ENCODE assay signal across 18 cellular contexts in the genomic region with DNA sequence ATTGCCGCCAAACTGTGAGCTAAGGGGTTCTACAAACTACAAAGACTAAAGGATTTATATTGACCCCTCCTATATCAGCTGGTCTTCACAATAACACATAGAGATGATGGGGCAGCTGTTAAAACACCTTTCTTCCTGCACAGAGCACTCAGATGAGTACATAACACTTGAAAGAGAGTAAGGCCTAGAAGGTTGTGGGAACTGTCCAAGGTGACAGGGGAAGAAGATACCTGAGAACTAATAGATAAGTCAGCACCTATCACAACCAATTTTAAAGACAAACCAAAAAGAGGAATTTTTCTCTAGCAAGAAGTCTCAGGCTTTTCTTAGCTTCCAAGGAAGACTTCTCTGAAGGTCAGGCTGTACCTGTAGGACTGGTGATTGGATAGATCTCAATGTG. TPM values are rescaled to one million over a fixed set of nuclear protein-coding genes. Genes with fewer than 3 reads are reported as not detected.
A peak's percentile ranks its signal among the peaks of the same experiment; 100 is the strongest.
DNase-seq lines count a peak whose midpoint lies in the region; ATAC-seq, FAIRE-seq and TF ChIP-seq lines count a peak whose summit lies in the region.
"Had no signal": no experiment of that assay in that cellular context is flagged by ENCODE, and none has a peak within 500 bp of the region (broad histone marks: within the 10 kb centered on the region; RNA-seq: fewer than 3 reads in every experiment).

No MANE protein-coding gene starts in this region.

- H3K4me2 ChIP-seq in SK-N-SH (no peak overlapping the region), smooth muscle cell (no peak overlapping the region)

- CTCF ChIA-PET in SK-N-SH (lab: Yijun Ruan, JAX) = no interaction called here

- H3K79me2 ChIP-seq in SK-N-SH (ENCODE audit: insufficient read depth) = no peaks in the 10 kb centered on the region
- no peaks in the 10 kb centered on the region for H3K79me2 ChIP-seq in smooth muscle cell (ENCODE audit: low read depth)

- no peak overlapping the region for H3K27ac ChIP-seq in SK-N-SH (ENCODE audit: low read depth in 2 of 2, low read length in 1 of 2)
- H3K27ac ChIP-seq in epithelial cell of prostate = peak overlapping the region; percentile 82
- H3K27ac ChIP-seq in smooth muscle cell (ENCODE audit: low read depth) = peak overlapping the region; percentile 7
- no peak overlapping the region for H3K27ac ChIP-seq in small intestine (ENCODE audit: low read depth in 1 of 2, low read length in 1 of 2)
- H3K27ac ChIP-seq: C4-2B, prostate gland, vagina had no signal

- H3F3A ChIP-seq in SK-N-SH (replicated peaks; ENCODE audit: insufficient read depth) (no peaks in the 10 kb centered on the region), smooth muscle cell (ENCODE audit: low read depth) (no peaks in the 10 kb centered on the region)

- no peak for ATAC-seq in SK-N-SH treated with all-trans-retinoic acid at 6 μM for 48 hours
- ATAC-seq in GM21786 (IDR thresholded peaks at IDR 0.05; ENCODE audit: unreplicated experiment) = no peak

- H4K20me1 ChIP-seq in SK-N-SH (ENCODE audit: insufficient read depth) (no peaks in the 10 kb centered on the region), smooth muscle cell (ENCODE audit: low read depth) (no peaks in the 10 kb centered on the region)

- no peak for TF ChIP-seq CTCF in SK-N-SH (IDR thresholded peaks at IDR 0.05)
- no peak for TF ChIP-seq CTCF in smooth muscle cell (IDR thresholded peaks at IDR 0.05; ENCODE audit: borderline replicate concordance, insufficient read depth, poor library complexity, severe bottlenecking)

- H3K9me3 ChIP-seq in SK-N-SH = no peaks in the 10 kb centered on the region
- H3K9me3 ChIP-seq in smooth muscle cell (replicated peaks; ENCODE audit: low read depth) = no peaks in the 10 kb centered on the region
- no peaks in the 10 kb centered on the region for H3K9me3 ChIP-seq in small intestine (ENCODE audit: control insufficient read depth, low read depth)
- H3K9me3 ChIP-seq: prostate gland, vagina had no signal

- H3K27me3 ChIP-seq in SK-N-SH (ENCODE audit: insufficient read depth) = no peaks in the 10 kb centered on the region
- H3K27me3 ChIP-seq in smooth muscle cell (ENCODE audit: low read depth) = no peaks in the 10 kb centered on the region
- H3K27me3 ChIP-seq in small intestine (ENCODE audit: control insufficient read depth in 2 of 2, insufficient read depth in 2 of 2, low read length in 2 of 2) = no peaks in the 10 kb centered on the region
- H3K27me3 ChIP-seq: vagina had no signal

- no peaks in the 10 kb centered on the region for H3K9me2 ChIP-seq in SK-N-SH

- no peak for TF ChIP-seq POLR2A in GM12892 (IDR thresholded peaks at IDR 0.05; ENCODE audit: low read depth, low read length)

- WGBS in SK-N-SH (ENCODE audit: low lambda C conversion rate) = 19% methylated on average over 1 of the region's 1 CpG
- WGBS in smooth muscle cell (ENCODE audit: low lambda C conversion rate) = 100% methylated on average over 1 of the region's 1 CpG
- WGBS in small intestine, 3 donors = 82 to 95% (median 85%) methylated on average over 1 of the region's 1 CpG

- H3K4me3 ChIP-seq in SK-N-SH (ENCODE audit: low read depth in 2 of 2, low read length in 1 of 2) (no peak overlapping the region), smooth muscle cell (no peak overlapping the region), small intestine (ENCODE audit: low read depth in 1 of 2, low read length in 2 of 2) (no peak overlapping the region)
- H3K4me3 ChIP-seq: prostate gland, vagina had no signal

- DNase-seq in SK-N-SH (no peak), RPMI8226 (peak; percentile 36), epithelial cell of prostate (ENCODE audit: low read depth, low spot score) (no peak), smooth muscle cell (lab: John Stamatoyannopoulos, UW; ENCODE audit: unreplicated experiment) (no peak), small intestine (no peak), GM12892 (ENCODE audit: insufficient read length) (no peak)
- DNase-seq: DMS 273 treated with DMSO at 0.1 percent for 48 hours, NCI-H1048, NCI-H2081 treated with DMSO at 0.1 percent for 48 hours, NCI-H526 treated with DMSO at 0.1 percent for 48 hours had no signal

- H3K4me1 ChIP-seq in SK-N-SH (ENCODE audit: control insufficient read depth in 1 of 2, insufficient read depth in 2 of 2, low read depth in 1 of 2, low read length in 1 of 2) (0 out of 4 replicates have a peak, but pooled peaks cover 0 to 2% of the 10 kb centered on the region in 2 experiments), smooth muscle cell (ENCODE audit: low read depth) (no peaks in the 10 kb centered on the region), small intestine (ENCODE audit: control insufficient read depth in 2 of 2, insufficient read depth in 1 of 2, low read depth in 1 of 2, low read length in 1 of 2) (no peaks in the 10 kb centered on the region)
- H3K4me1 ChIP-seq: prostate gland, vagina had no signal

- H3K9ac ChIP-seq in SK-N-SH (no peak overlapping the region), smooth muscle cell (ENCODE audit: low read depth) (no peak overlapping the region)

- H3K36me3 ChIP-seq in SK-N-SH (replicated peaks in 1 of 2; ENCODE audit: control insufficient read depth in 1 of 2, insufficient read depth in 2 of 2, low read length in 1 of 2) (no peaks in the 10 kb centered on the region), smooth muscle cell (ENCODE audit: low read depth) (no peaks in the 10 kb centered on the region), small intestine (ENCODE audit: control insufficient read depth in 2 of 2, insufficient read depth in 2 of 2, low read length in 2 of 2) (no peaks in the 10 kb centered on the region)
- H3K36me3 ChIP-seq: prostate gland, vagina had no signal

- POLR2A ChIA-PET in SK-N-SH (lab: Yijun Ruan, JAX) = no interaction called here

- no peak for TF ChIP-seq RAD21 in SK-N-SH (IDR thresholded peaks at IDR 0.05; ENCODE audit: low read length)

- no peak overlapping the region for H2AFZ ChIP-seq in SK-N-SH (ENCODE audit: low read depth)
- no peak overlapping the region for H2AFZ ChIP-seq in smooth muscle cell (ENCODE audit: low read depth)

- no peak for FAIRE-seq in small intestine (lab: Jason Lieb, UNC)
- no peak for FAIRE-seq in GM12892 (lab: Jason Lieb, UNC)

- no peak for TF ChIP-seq EP300 in SK-N-SH (IDR thresholded peaks at IDR 0.05; ENCODE audit: borderline replicate concordance in 1 of 2, low read depth in 1 of 2, low read length in 1 of 2)

TF ChIP-seq in SK-N-SH treated with all-trans-retinoic acid at 6 μM for 48 hours, 23 proteins besides CTCF, POLR2A, EP300 and RAD21 (continues in another document):
- TF ChIP-seq, protein P1, sequence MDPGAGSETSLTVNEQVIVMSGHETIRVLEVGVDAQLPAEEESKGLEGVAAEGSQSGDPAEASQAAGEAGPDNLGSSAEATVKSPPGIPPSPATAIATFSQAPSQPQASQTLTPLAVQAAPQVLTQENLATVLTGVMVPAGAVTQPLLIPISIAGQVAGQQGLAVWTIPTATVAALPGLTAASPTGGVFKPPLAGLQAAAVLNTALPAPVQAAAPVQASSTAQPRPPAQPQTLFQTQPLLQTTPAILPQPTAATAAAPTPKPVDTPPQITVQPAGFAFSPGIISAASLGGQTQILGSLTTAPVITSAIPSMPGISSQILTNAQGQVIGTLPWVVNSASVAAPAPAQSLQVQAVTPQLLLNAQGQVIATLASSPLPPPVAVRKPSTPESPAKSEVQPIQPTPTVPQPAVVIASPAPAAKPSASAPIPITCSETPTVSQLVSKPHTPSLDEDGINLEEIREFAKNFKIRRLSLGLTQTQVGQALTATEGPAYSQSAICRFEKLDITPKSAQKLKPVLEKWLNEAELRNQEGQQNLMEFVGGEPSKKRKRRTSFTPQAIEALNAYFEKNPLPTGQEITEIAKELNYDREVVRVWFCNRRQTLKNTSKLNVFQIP (CRISPR knock-in tag; IDR thresholded peaks at IDR 0.05; ENCODE audit: borderline replicate concordance, low read depth) = no peak
- no peak for TF ChIP-seq ISL1 (CRISPR knock-in tag; IDR thresholded peaks at IDR 0.05)
- no peak for TF ChIP-seq PPARA (CRISPR knock-in tag; IDR thresholded peaks at IDR 0.05; ENCODE audit: borderline replicate concordance)
- TF ChIP-seq ZFP3 (CRISPR knock-in tag; IDR thresholded peaks at IDR 0.05) = no peak
- TF ChIP-seq OSR1 (CRISPR knock-in tag; IDR thresholded peaks at IDR 0.05) = no peak
- TF ChIP-seq, protein P2, sequence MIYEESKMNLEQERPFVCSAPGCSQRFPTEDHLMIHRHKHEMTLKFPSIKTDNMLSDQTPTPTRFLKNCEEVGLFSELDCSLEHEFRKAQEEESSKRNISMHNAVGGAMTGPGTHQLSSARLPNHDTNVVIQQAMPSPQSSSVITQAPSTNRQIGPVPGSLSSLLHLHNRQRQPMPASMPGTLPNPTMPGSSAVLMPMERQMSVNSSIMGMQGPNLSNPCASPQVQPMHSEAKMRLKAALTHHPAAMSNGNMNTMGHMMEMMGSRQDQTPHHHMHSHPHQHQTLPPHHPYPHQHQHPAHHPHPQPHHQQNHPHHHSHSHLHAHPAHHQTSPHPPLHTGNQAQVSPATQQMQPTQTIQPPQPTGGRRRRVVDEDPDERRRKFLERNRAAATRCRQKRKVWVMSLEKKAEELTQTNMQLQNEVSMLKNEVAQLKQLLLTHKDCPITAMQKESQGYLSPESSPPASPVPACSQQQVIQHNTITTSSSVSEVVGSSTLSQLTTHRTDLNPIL (CRISPR knock-in tag; IDR thresholded peaks at IDR 0.05; ENCODE audit: low read depth) = no peak
- no peak for TF ChIP-seq TOX (CRISPR knock-in tag; IDR thresholded peaks at IDR 0.05; ENCODE audit: borderline replicate concordance)

RNA-seq across cellular contexts. Expression of gene CXCL6, which starts 19.1 kb away (rescaled TPM):
- polyA plus RNA-seq in SK-N-SH (2012; rRNA removed) = 0.02 and 0.03 TPM in 2 replicates
- polyA plus RNA-seq in SK-N-SH (2012; cell fraction: cytosol; rRNA removed) = 0.03 TPM in 2 replicates
- 0.04 and 0.17 TPM in 2 replicates for polyA plus RNA-seq in SK-N-SH (2012; cell fraction: nucleus; rRNA removed)
- total RNA-seq in smooth muscle cell = 24.1 and 31.7 TPM in 2 replicates
- polyA plus RNA-seq in smooth muscle cell = 24.4 and 30.6 TPM in 2 replicates
- 1 to 10 TPM in 2 of 3 donors, not detected in 1; 1.6 to 5.9 TPM for polyA plus RNA-seq in small intestine
- polyA plus RNA-seq in GM12892 (2012; ENCODE audit: missing spikeins) = not detected
- total RNA-seq: activated T-helper 1 cell treated with anti-CD3 and anti-CD28 coated beads, Interleukin-12 subunit alpha, Interleukin-12 subunit beta, Interleukin-2, Interleukin-4 antibody, amounts not matched to agents 30 ng/mL and 10 ng/mL and 1 ng/mL, durations not matched to agents 14 hours and 24 hours and 36 hours had no signal

RNA-seq across cellular contexts. Expression of gene PF4V1, which starts 35.8 kb away (rescaled TPM):
- not detected in 2 replicates for polyA plus RNA-seq in SK-N-SH (2012; rRNA removed)
- not detected in 2 replicates for polyA plus RNA-seq in SK-N-SH (2012; cell fraction: cytosol; rRNA removed)
- not detected in 2 replicates for polyA plus RNA-seq in SK-N-SH (2012; cell fraction: nucleus; rRNA removed)
- not detected in 2 replicates for total RNA-seq in smooth muscle cell
- 0.35 TPM in 1 of 2 replicates, not detected in the other for polyA plus RNA-seq in smooth muscle cell
- not detected for polyA plus RNA-seq in small intestine
- polyA plus RNA-seq in GM12892 (2012; ENCODE audit: missing spikeins) = not detected
- total RNA-seq: A673; activated T-helper 1 cell treated with anti-CD3 and anti-CD28 coated beads, Interleukin-12 subunit alpha, Interleukin-12 subunit beta, Interleukin-2, Interleukin-4 antibody, amounts not matched to agents 30 ng/mL and 10 ng/mL and 1 ng/mL, durations not matched to agents 14 hours and 24 hours and 36 hours; mesenteric fat pad; prostate gland; vagina had no signal

RNA-seq across cellular contexts. Expression of gene CXCL1, which starts 51.9 kb away (rescaled TPM):
- 0.06 and 0.12 TPM in 2 replicates for polyA plus RNA-seq in SK-N-SH (2012; rRNA removed)
- 0.12 and 0.18 TPM in 2 replicates for polyA plus RNA-seq in SK-N-SH (2012; cell fraction: cytosol; rRNA removed)
- 0.20 TPM in 1 of 2 replicates, not detected in the other for polyA plus RNA-seq in SK-N-SH (2012; cell fraction: nucleus; rRNA removed)
- total RNA-seq in smooth muscle cell = 6.4 and 20.9 TPM in 2 replicates
- polyA plus RNA-seq in smooth muscle cell = 23.2 and 39.7 TPM in 2 replicates
- polyA plus RNA-seq in small intestine = 10 to 100 TPM in 2 of 3 donors, 1 to 10 TPM in 1; 2.9 to 13.8 (median 12.7) TPM
- not detected for polyA plus RNA-seq in GM12892 (2012; ENCODE audit: missing spikeins)
- total RNA-seq: activated T-helper 1 cell treated with anti-CD3 and anti-CD28 coated beads, Interleukin-12 subunit alpha, Interleukin-12 subunit beta, Interleukin-2, Interleukin-4 antibody, amounts not matched to agents 30 ng/mL and 10 ng/mL and 1 ng/mL, durations not matched to agents 14 hours and 24 hours and 36 hours had no signal

Comparison
In these comparisons a context has a peak if more than half of its experiments do, and no peak if none do; other contexts are left out.
1. H3K27ac ChIP-seq: peak in epithelial cell of prostate (single experiment) and smooth muscle cell (single experiment); none in SK-N-SH (0 of 2) and small intestine (0 of 2).